ENCODE assay signal across 8 cellular contexts in the genomic region with DNA sequence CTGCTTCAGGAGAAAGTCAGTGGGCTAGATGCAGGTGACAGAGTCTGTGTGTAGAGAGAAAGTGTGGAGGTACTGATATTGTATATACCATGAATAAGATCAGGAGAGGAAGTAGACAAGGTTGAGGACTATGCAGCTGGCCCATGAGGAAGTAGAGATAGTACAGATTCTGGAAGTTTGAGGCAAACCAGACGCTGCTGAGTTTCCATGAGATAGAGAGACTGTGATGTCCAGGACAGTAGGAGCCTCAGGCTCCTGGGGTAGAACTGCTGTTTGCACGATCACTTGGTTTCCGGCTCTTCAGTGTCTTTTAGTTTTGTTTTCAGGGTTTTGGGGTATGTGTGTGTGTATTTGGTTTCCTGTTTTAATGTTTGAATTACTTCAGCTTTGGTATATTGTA. TPM values are rescaled to one million over a fixed set of nuclear protein-coding genes. Genes with fewer than 3 reads are reported as not detected.
DNase-seq lines count a peak whose midpoint lies in the region; ATAC-seq lines count a peak whose summit lies in the region.

No MANE protein-coding gene starts in this region.

- no peak for DNase-seq in Right ventricle myocardium inferior (ENCODE audit: missing footprints)
- DNase-seq in cardiac septum (ENCODE audit: low spot score), result no peak
- peak; percentile 75 for DNase-seq in SK-N-DZ (ENCODE audit: low spot score)
- no peak for DNase-seq in left colon
- no peak for DNase-seq in NCI-H446 (lab: John Stamatoyannopoulos, UW)
- no peak for DNase-seq in NCI-H187 (lab: John Stamatoyannopoulos, UW)
- no peak for DNase-seq in NCI-H1930 (lab: John Stamatoyannopoulos, UW)

- intact Hi-C loops in Right ventricle myocardium inferior (cut with DNase I), result no loop called here
- intact Hi-C loops in cardiac septum (cut with DNase I), result no loop called here
- intact Hi-C loops in left colon (cut with DNase I, micrococcal nuclease), result no loop called here

- ATAC-seq in Right ventricle myocardium inferior, result peak; percentile 82
- ATAC-seq in HG02973 (IDR thresholded peaks at IDR 0.05; ENCODE audit: unreplicated experiment), result peak; percentile 86
- ATAC-seq in left colon, result peak; percentile 30

RNA-seq across cellular contexts. Expression of a gene that starts 13.6 kb away (rescaled TPM):
- total RNA-seq in Right ventricle myocardium inferior, result 6.0 TPM
- 1.8 TPM for total RNA-seq in cardiac septum
- polyA plus RNA-seq in SK-N-DZ (2014; cell fraction: cytosol; rRNA removed), result 9.5 and 14.6 TPM in 2 replicates
- polyA plus RNA-seq in SK-N-DZ (2014; cell fraction: nucleus; rRNA removed), result 2.9 and 4.3 TPM in 2 replicates
- total RNA-seq in left colon, result 10 to 100 TPM; 63.1 to 72.0 TPM

Comparison
In these comparisons a context has a peak if more than half of its experiments do, and no peak if none do; other contexts are left out.
1. ATAC-seq: peak in every context shown above with its lines; median percentile 86 in HG02973; 82 in Right ventricle myocardium inferior; 30 in left colon.